1 cellular context compared by ENCODE assay signal in the genomic region with DNA sequence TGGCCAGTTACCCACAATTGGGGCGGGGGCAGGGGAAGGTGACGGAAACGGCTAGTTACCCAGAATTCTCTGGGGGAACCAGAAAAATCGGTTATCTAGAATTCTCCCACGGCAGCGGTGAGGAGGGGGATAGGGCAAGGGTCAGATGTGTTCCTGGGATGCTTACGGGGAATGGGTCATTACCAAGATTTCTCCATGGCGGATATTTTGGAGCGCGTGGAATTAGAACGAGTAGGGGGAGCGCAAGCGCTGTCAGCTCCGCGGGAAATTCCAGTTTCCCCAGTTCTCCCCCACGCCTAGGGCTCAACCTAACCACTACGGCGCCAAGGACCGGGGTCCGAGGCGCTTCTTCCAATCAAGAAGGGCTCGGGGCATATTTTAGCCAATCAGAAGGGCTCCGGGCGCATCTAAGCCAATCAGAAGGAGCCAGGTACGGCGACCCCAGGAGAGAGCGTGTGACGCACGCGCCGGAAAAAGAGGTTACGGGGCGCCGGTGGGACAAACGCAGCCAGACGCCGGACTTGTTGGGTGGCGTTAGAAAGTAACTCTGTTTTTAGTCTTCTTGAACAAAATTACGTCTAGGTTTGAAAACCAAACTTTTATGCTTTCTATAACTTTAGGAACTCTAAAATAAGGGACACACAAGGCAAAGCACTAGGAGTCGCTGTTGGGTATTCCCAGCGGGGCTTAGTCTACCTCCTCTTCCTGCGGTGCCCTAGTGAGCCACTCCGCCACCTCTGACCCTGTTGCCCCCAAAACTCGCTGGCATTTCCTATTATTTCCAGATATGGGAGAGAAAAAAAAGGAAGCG.
TF ChIP-seq lines count a peak whose summit lies in the region.

PAN2 (minus strand) TSS at position 322 of the 811 bp plus-strand sequence. CDS start 906 bp downstream, outside the sequence.

TF ChIP-seq in HEK293, 187 proteins besides CTCF, POLR2A, EP300 and RAD21 (continued from another document):
- TF ChIP-seq REST (tag by site-specific recombination; IDR thresholded peaks at IDR 0.05), result no peak
- peak; percentile 90 for TF ChIP-seq ZXDB (tag by site-specific recombination; IDR thresholded peaks at IDR 0.05)
- no peak for TF ChIP-seq ZBTB49 (tag by site-specific recombination; IDR thresholded peaks at IDR 0.05; ENCODE audit: low read depth)
- no peak for TF ChIP-seq REPIN1 (tag by site-specific recombination; IDR thresholded peaks at IDR 0.05; ENCODE audit: low read depth)
- TF ChIP-seq, protein P1, sequence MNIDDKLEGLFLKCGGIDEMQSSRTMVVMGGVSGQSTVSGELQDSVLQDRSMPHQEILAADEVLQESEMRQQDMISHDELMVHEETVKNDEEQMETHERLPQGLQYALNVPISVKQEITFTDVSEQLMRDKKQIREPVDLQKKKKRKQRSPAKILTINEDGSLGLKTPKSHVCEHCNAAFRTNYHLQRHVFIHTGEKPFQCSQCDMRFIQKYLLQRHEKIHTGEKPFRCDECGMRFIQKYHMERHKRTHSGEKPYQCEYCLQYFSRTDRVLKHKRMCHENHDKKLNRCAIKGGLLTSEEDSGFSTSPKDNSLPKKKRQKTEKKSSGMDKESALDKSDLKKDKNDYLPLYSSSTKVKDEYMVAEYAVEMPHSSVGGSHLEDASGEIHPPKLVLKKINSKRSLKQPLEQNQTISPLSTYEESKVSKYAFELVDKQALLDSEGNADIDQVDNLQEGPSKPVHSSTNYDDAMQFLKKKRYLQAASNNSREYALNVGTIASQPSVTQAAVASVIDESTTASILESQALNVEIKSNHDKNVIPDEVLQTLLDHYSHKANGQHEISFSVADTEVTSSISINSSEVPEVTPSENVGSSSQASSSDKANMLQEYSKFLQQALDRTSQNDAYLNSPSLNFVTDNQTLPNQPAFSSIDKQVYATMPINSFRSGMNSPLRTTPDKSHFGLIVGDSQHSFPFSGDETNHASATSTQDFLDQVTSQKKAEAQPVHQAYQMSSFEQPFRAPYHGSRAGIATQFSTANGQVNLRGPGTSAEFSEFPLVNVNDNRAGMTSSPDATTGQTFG (tag by site-specific recombination; IDR thresholded peaks at IDR 0.05; ENCODE audit: borderline replicate concordance), result no peak
- TF ChIP-seq KLF9 (tag by site-specific recombination; IDR thresholded peaks at IDR 0.05; ENCODE audit: low read depth), result no peak
- TF ChIP-seq, protein P2, sequence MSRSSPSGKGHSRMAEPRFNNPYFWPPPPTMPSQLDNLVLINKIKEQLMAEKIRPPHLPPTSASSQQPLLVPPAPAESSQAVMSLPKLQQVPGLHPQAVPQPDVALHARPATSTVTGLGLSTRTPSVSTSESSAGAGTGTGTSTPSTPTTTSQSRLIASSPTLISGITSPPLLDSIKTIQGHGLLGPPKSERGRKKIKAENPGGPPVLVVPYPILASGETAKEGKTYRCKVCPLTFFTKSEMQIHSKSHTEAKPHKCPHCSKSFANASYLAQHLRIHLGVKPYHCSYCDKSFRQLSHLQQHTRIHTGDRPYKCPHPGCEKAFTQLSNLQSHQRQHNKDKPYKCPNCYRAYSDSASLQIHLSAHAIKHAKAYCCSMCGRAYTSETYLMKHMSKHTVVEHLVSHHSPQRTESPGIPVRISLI (tag by site-specific recombination; IDR thresholded peaks at IDR 0.05), result no peak
- TF ChIP-seq ZNF560 (tag by site-specific recombination; IDR thresholded peaks at IDR 0.05; ENCODE audit: borderline replicate concordance), result no peak
- TF ChIP-seq ZBTB8A (tag by site-specific recombination; IDR thresholded peaks at IDR 0.05), result peak; percentile 71
- no peak for TF ChIP-seq KLF1 (tag by site-specific recombination; IDR thresholded peaks at IDR 0.05)
- TF ChIP-seq ZNF280C (tag by site-specific recombination; IDR thresholded peaks at IDR 0.05), result no peak
- peak; percentile 46; the same call in 1 of the 2 replicates for TF ChIP-seq YY2 (tag by site-specific recombination; IDR thresholded peaks at IDR 0.05)
- TF ChIP-seq ZNF785 (tag by site-specific recombination; IDR thresholded peaks at IDR 0.05), result no peak
- TF ChIP-seq ZBTB17 (tag by site-specific recombination; IDR thresholded peaks at IDR 0.05), result peak; percentile 89
- TF ChIP-seq ZBTB1 (tag by site-specific recombination; IDR thresholded peaks at IDR 0.05), result no peak
- TF ChIP-seq ZNF623 (tag by site-specific recombination; IDR thresholded peaks at IDR 0.05), result no peak
- no peak for TF ChIP-seq ZNF155 (tag by site-specific recombination; IDR thresholded peaks at IDR 0.05)
- TF ChIP-seq ZSCAN16 (tag by site-specific recombination; IDR thresholded peaks at IDR 0.05), result no peak
- TF ChIP-seq WT1 (tag by site-specific recombination; IDR thresholded peaks at IDR 0.05), result no peak
- TF ChIP-seq ZNF692 (tag by site-specific recombination; IDR thresholded peaks at IDR 0.05), result peak; percentile 51; the same call in 1 of the 2 replicates
